24 cellular contexts compared by ENCODE assay signal in genomic region chr7:119219663-119220062, GRCh38.
DNase-seq lines count a peak whose midpoint lies in the region; ATAC-seq, FAIRE-seq and TF ChIP-seq lines count a peak whose summit lies in the region.
"Had no signal": no experiment of that assay in that cellular context is flagged by ENCODE, and none has a peak within 500 bp of the region (broad histone marks: within the 10 kb centered on the region; RNA-seq: fewer than 3 reads in every experiment).

No MANE protein-coding gene starts in this region.

- intact Hi-C loops in kidney (cut with DNase I) (no loop called here), sciatic nerve (cut with DNase I) (no loop called here), CD14-positive monocyte (cut with micrococcal nuclease) (no loop called here)

- no peak overlapping the region for H3K27ac ChIP-seq in kidney (ENCODE audit: low read depth in 2 of 2, low read length in 2 of 2)
- H3K27ac ChIP-seq: BLaER1 had no signal

- H3K4me1 ChIP-seq in kidney (ENCODE audit: control insufficient read depth in 1 of 2, insufficient read depth in 1 of 2, low read depth in 1 of 2, low read length in 2 of 2), result no peaks in the 10 kb centered on the region
- H3K4me1 ChIP-seq: BE2C, BLaER1, Caco-2 had no signal

- no peak overlapping the region for H3K4me3 Mint-ChIP-seq in chondrocyte (ENCODE audit: unreplicated experiment)
- H3K4me3 Mint-ChIP-seq in stimulated activated memory B cell treated with anti-CD40 and anti-IgM and Interleukin-4, amounts not matched to agents 10 μg/mL and 1 μg/mL and 100 μg/mL, for 72 hours, result no peak overlapping the region
- H3K4me3 Mint-ChIP-seq in CD14-positive monocyte, result no peak overlapping the region
- H3K4me3 Mint-ChIP-seq: CD4-positive, alpha-beta T cell; CD8-positive, alpha-beta T cell had no signal

- H3K27me3 Mint-ChIP-seq in chondrocyte (ENCODE audit: low read depth) (no peaks in the 10 kb centered on the region), CD14-positive monocyte (ENCODE audit: low read depth in 3 of 3) (peaks cover 1 to 3% (median 1%) of the 10 kb centered on the region in 3 donors)
- H3K27me3 Mint-ChIP-seq in stimulated activated memory B cell treated with anti-CD40 and anti-IgM and Interleukin-4, amounts not matched to agents 10 μg/mL and 1 μg/mL and 100 μg/mL, for 72 hours, result no peaks in the 10 kb centered on the region
- H3K27me3 Mint-ChIP-seq: CD4-positive, alpha-beta T cell had no signal

- no peaks in the 10 kb centered on the region for H3K36me3 ChIP-seq in kidney (ENCODE audit: control insufficient read depth in 1 of 2, insufficient read depth in 2 of 2, low read length in 2 of 2)
- H3K36me3 ChIP-seq: BE2C, BLaER1 had no signal

- peak; percentile 17 for ATAC-seq in sciatic nerve
- peak; percentile 31 for ATAC-seq in stimulated activated memory B cell treated with anti-CD40 and anti-IgM and Interleukin-4, amounts not matched to agents 10 μg/mL and 1 μg/mL and 100 μg/mL, for 72 hours
- ATAC-seq: CD8-positive, alpha-beta T cell had no signal

- H3K27ac Mint-ChIP-seq in chondrocyte (ENCODE audit: unreplicated experiment), result no peak overlapping the region
- no peak overlapping the region for H3K27ac Mint-ChIP-seq in stimulated activated memory B cell treated with anti-CD40 and anti-IgM and Interleukin-4, amounts not matched to agents 10 μg/mL and 1 μg/mL and 100 μg/mL, for 72 hours
- H3K27ac Mint-ChIP-seq in CD14-positive monocyte, result peak overlapping the region in 1 of 7 donors; percentile 26
- H3K27ac Mint-ChIP-seq: CD4-positive, alpha-beta T cell; CD8-positive, alpha-beta T cell had no signal

- H3K36me3 Mint-ChIP-seq in chondrocyte (ENCODE audit: low read depth) (no peaks in the 10 kb centered on the region), CD14-positive monocyte (no peaks in the 10 kb centered on the region)
- no peaks in the 10 kb centered on the region for H3K36me3 Mint-ChIP-seq in stimulated activated memory B cell treated with anti-CD40 and anti-IgM and Interleukin-4, amounts not matched to agents 10 μg/mL and 1 μg/mL and 100 μg/mL, for 72 hours
- H3K36me3 Mint-ChIP-seq: CD8-positive, alpha-beta T cell had no signal

- H3K9me3 ChIP-seq in kidney (ENCODE audit: control insufficient read depth in 1 of 2, low read length in 2 of 2), result no peaks in the 10 kb centered on the region
- H3K9me3 ChIP-seq: BLaER1, Caco-2 had no signal

- DNase-seq in chondrocyte (ENCODE audit: low spot score) (peak; percentile 47), kidney (peak; percentile 17), sciatic nerve (ENCODE audit: low spot score) (no peak), CD14-positive monocyte (ENCODE audit: low spot score) (no peak), HUDEP-2 (lab: John Stamatoyannopoulos, UW; ENCODE audit: unreplicated experiment in 76 of 76) (no peak), NCI-H187 treated with DMSO at 0.1 percent for 48 hours (lab: John Stamatoyannopoulos, UW) (no peak)
- no peak for DNase-seq in NK-92 treated with Interleukin-12 subunit alpha and Interleukin-12 subunit beta, amount 100 ng/mL, for 24 hours (lab: John Stamatoyannopoulos, UW)
- DNase-seq: 8988T; ACHN; BE2C; C1 segment of cervical spinal cord; Caco-2; Calu3; CD4-positive, alpha-beta T cell; CD8-positive, alpha-beta T cell; DMS79 treated with DMSO at 0.1 percent for 48 hours; GF-D8 had no signal

- H3K9ac ChIP-seq in kidney (ENCODE audit: low read length in 2 of 2), result no peak overlapping the region
- H3K9ac ChIP-seq: BLaER1 had no signal

- FAIRE-seq in kidney (lab: Jason Lieb, UNC), result no peak
- FAIRE-seq: A204.1, D721Med, G401.6, GM12891, GM19239 had no signal

- H3K4me3 ChIP-seq in kidney (ENCODE audit: low read length in 2 of 2), result no peak overlapping the region
- H3K4me3 ChIP-seq: BLaER1 had no signal

- TF ChIP-seq CTCF in chondrocyte (IDR thresholded peaks at IDR 0.05) (no peak), kidney (IDR thresholded peaks at IDR 0.05; ENCODE audit: borderline replicate concordance, extremely low read depth, insufficient read depth) (no peak), CD14-positive monocyte (IDR thresholded peaks at IDR 0.05) (no peak)

- H3K9me3 Mint-ChIP-seq in chondrocyte (ENCODE audit: low read depth) (peaks cover 8% of the 10 kb centered on the region), CD14-positive monocyte (peaks cover 0 to 14% (median 2%) of the 10 kb centered on the region in 7 donors)
- H3K9me3 Mint-ChIP-seq in stimulated activated memory B cell treated with anti-CD40 and anti-IgM and Interleukin-4, amounts not matched to agents 10 μg/mL and 1 μg/mL and 100 μg/mL, for 72 hours, result peaks cover 2% of the 10 kb centered on the region

- H3K4me1 Mint-ChIP-seq in chondrocyte (ENCODE audit: low read depth) (no peaks in the 10 kb centered on the region), CD14-positive monocyte (no peaks in the 10 kb centered on the region)
- H3K4me1 Mint-ChIP-seq in stimulated activated memory B cell treated with anti-CD40 and anti-IgM and Interleukin-4, amounts not matched to agents 10 μg/mL and 1 μg/mL and 100 μg/mL, for 72 hours, result no peaks in the 10 kb centered on the region

Comparison
In these comparisons a context has a peak if more than half of its experiments do, and no peak if none do; other contexts are left out.
1. DNase-seq: peak in chondrocyte (single experiment) and kidney (single experiment); none in sciatic nerve (single experiment), NK-92 treated with Interleukin-12 subunit alpha and Interleukin-12 subunit beta, amount 100 ng/mL, for 24 hours (single experiment), CD14-positive monocyte (single experiment), HUDEP-2 (0 of 76) and NCI-H187 treated with DMSO at 0.1 percent for 48 hours (single experiment).